Comparison of ENCODE assay signal across 1 cellular context in the genomic region with DNA sequence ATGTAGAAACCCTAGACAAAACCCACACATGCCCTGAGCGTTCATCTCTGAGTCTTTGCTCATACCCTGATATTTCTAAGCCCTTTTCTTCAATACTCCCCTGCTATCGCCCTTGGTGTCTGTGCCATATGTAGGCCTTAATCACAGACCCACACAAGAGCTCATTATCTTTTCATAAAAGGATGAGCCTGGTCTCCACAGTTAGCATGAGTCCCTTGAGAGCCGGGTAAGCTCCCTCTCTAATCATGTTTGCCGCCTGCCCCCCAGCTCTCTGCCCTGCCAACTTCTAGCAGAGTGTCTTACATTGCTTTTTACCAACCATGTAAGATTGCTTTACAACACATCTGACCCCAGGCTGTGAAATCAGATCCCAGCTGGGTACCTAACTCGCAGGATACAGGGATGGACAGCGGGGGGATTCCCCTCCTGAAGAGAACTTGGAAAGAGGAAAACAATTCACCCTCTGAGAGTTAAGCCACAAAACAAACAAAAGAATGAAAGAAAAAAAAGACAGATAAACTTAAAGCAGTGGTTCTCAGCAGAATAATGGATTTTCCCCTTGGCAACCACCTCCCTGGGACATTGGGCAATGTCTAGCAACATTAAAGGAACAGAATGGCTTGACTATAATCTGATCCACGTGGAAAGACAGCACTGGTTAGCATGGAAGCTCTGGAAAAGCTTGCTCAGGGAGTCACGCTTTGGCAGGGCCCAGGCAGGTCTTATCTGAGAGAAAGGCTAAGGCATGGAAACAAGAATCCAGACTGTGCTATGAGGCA.
TF ChIP-seq lines count a peak whose summit lies in the region.

No MANE protein-coding gene starts in this region.

TF ChIP-seq in GM23338, 12 proteins besides CTCF, POLR2A, EP300 and RAD21 (continued from another document):
- TF ChIP-seq NANOG (IDR thresholded peaks at IDR 0.05; ENCODE audit: borderline replicate concordance) (no peak), JUNB (IDR thresholded peaks at IDR 0.05; ENCODE audit: unreplicated experiment) (no peak), STAT1 (IDR thresholded peaks at IDR 0.05; ENCODE audit: unreplicated experiment) (no peak), EZH2 (IDR thresholded peaks at IDR 0.05; ENCODE audit: low read depth, unreplicated experiment) (no peak), ZNF114 (CRISPR knock-in tag; IDR thresholded peaks at IDR 0.05) (no peak), POLR2AphosphoS5 (IDR thresholded peaks at IDR 0.05; ENCODE audit: low read depth) (no peak)
- TF ChIP-seq, protein P1, sequence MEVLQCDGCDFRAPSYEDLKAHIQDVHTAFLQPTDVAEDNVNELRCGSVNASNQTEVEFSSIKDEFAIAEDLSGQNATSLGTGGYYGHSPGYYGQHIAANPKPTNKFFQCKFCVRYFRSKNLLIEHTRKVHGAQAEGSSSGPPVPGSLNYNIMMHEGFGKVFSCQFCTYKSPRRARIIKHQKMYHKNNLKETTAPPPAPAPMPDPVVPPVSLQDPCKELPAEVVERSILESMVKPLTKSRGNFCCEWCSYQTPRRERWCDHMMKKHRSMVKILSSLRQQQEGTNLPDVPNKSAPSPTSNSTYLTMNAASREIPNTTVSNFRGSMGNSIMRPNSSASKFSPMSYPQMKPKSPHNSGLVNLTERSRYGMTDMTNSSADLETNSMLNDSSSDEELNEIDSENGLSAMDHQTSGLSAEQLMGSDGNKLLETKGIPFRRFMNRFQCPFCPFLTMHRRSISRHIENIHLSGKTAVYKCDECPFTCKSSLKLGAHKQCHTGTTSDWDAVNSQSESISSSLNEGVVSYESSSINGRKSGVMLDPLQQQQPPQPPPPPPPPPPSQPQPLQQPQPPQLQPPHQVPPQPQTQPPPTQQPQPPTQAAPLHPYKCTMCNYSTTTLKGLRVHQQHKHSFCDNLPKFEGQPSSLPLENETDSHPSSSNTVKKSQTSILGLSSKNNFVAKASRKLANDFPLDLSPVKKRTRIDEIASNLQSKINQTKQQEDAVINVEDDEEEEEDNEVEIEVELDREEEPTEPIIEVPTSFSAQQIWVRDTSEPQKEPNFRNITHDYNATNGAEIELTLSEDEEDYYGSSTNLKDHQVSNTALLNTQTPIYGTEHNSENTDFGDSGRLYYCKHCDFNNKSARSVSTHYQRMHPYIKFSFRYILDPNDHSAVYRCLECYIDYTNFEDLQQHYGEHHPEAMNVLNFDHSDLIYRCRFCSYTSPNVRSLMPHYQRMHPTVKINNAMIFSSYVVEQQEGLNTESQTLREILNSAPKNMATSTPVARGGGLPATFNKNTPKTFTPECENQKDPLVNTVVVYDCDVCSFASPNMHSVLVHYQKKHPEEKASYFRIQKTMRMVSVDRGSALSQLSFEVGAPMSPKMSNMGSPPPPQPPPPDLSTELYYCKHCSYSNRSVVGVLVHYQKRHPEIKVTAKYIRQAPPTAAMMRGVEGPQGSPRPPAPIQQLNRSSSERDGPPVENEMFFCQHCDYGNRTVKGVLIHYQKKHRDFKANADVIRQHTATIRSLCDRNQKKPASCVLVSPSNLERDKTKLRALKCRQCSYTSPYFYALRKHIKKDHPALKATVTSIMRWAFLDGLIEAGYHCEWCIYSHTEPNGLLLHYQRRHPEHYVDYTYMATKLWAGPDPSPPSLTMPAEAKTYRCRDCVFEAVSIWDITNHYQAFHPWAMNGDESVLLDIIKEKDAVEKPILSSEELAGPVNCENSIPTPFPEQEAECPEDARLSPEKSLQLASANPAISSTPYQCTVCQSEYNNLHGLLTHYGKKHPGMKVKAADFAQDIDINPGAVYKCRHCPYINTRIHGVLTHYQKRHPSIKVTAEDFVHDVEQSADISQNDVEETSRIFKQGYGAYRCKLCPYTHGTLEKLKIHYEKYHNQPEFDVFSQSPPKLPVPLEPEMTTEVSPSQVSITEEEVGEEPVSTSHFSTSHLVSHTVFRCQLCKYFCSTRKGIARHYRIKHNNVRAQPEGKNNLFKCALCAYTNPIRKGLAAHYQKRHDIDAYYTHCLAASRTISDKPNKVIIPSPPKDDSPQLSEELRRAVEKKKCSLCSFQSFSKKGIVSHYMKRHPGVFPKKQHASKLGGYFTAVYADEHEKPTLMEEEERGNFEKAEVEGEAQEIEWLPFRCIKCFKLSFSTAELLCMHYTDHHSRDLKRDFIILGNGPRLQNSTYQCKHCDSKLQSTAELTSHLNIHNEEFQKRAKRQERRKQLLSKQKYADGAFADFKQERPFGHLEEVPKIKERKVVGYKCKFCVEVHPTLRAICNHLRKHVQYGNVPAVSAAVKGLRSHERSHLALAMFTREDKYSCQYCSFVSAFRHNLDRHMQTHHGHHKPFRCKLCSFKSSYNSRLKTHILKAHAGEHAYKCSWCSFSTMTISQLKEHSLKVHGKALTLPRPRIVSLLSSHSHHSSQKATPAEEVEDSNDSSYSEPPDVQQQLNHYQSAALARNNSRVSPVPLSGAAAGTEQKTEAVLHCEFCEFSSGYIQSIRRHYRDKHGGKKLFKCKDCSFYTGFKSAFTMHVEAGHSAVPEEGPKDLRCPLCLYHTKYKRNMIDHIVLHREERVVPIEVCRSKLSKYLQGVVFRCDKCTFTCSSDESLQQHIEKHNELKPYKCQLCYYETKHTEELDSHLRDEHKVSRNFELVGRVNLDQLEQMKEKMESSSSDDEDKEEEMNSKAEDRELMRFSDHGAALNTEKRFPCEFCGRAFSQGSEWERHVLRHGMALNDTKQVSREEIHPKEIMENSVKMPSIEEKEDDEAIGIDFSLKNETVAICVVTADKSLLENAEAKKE (CRISPR knock-in tag; IDR thresholded peaks at IDR 0.05) = no peak
- TF ChIP-seq, protein P2, sequence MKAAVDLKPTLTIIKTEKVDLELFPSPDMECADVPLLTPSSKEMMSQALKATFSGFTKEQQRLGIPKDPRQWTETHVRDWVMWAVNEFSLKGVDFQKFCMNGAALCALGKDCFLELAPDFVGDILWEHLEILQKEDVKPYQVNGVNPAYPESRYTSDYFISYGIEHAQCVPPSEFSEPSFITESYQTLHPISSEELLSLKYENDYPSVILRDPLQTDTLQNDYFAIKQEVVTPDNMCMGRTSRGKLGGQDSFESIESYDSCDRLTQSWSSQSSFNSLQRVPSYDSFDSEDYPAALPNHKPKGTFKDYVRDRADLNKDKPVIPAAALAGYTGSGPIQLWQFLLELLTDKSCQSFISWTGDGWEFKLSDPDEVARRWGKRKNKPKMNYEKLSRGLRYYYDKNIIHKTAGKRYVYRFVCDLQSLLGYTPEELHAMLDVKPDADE (IDR thresholded peaks at IDR 0.05) = no peak
TF ChIP-seq in GM23338: peak in this region for 0.
